Comparison of ENCODE assay signal across 14 cellular contexts in the genomic region with DNA sequence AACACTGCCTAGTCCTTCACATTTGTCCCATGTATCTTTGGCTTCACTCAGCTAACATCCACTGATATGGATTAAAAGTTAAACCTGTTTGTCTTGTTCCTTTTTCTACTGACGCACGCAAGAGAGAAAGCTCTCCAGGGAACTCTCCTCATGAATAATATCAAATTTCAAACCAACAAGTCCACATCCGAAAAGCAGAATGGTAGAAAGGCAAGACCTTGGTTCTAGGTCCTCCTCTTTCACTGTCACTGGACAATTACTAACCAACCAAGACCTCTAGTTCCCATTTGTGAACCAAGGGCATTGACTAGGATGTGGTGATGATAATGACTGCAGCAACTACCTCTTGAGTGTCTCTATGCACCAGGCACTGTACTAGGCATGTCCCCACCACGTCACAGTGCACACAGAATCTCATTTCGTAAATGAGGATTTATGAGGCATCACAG. TPM values are rescaled to one million over a fixed set of nuclear protein-coding genes. Genes with fewer than 3 reads are reported as not detected.
DNase-seq lines count a peak whose midpoint lies in the region; ATAC-seq and TF ChIP-seq lines count a peak whose summit lies in the region.
"Had no signal": no experiment of that assay in that cellular context is flagged by ENCODE, and none has a peak within 500 bp of the region (broad histone marks: within the 10 kb centered on the region; RNA-seq: fewer than 3 reads in every experiment).

No MANE protein-coding gene starts in this region.

- intact Hi-C loops in prostate gland (cut with DNase I), result loop anchor here (10.0 kb wide), 4 partner anchors 96 to 1106 kb away; no protein-coding TSS in a partner anchor
- intact Hi-C loops in natural killer cell (cut with micrococcal nuclease), result no loop called here

- H3K9me3 ChIP-seq in prostate gland, result no peaks in the 10 kb centered on the region
- H3K9me3 ChIP-seq: MG63 had no signal

- no peaks in the 10 kb centered on the region for H3K36me3 ChIP-seq in prostate gland

- peaks cover 0 to under 1% of the 10 kb centered on the region in 2 donors for H3K4me1 Mint-ChIP-seq in natural killer cell

- H3K36me3 Mint-ChIP-seq in natural killer cell, result no peaks in the 10 kb centered on the region

- peaks cover 8% of the 10 kb centered on the region for H3K4me1 ChIP-seq in prostate gland (replicated peaks)

- peaks cover 12 to 27% of the 10 kb centered on the region in 2 donors for H3K27me3 Mint-ChIP-seq in natural killer cell (ENCODE audit: low read depth in 2 of 2)

- H3K4me3 Mint-ChIP-seq in natural killer cell, result no peak overlapping the region

- TF ChIP-seq CTCF in fibroblast of villous mesenchyme (IDR thresholded peaks at IDR 0.05; ENCODE audit: insufficient read depth, low read depth, low read length), result no peak
- no peak for TF ChIP-seq CTCF in prostate gland (IDR thresholded peaks at IDR 0.05)
- no peak for TF ChIP-seq CTCF in natural killer cell (IDR thresholded peaks at IDR 0.05)

- H3K9me3 Mint-ChIP-seq in natural killer cell, result no peaks in the 10 kb centered on the region

- peak; percentile 72 for DNase-seq in DMS79 treated with DMSO at 0.1 percent for 48 hours (lab: John Stamatoyannopoulos, UW)
- peak; percentile 61 for DNase-seq in NCI-H510A (lab: John Stamatoyannopoulos, UW)
- peak; percentile 39 for DNase-seq in fibroblast of villous mesenchyme (ENCODE audit: low read depth)
- peak; percentile 43 for DNase-seq in prostate gland (ENCODE audit: low spot score)
- DNase-seq in natural killer cell, result no peak
- no peak for DNase-seq in superior temporal gyrus (ENCODE audit: extremely low spot score)
- no peak for DNase-seq in stimulated activated CD4-positive, alpha-beta T cell treated with anti-CD3 and anti-CD28 coated beads, Interleukin-15, amount 100 ng/mL, for 24 hours
- DNase-seq in AG08395 (ENCODE audit: low spot score), result no peak
- DNase-seq: activated CD4-positive, CD25-positive, alpha-beta regulatory T cell treated with anti-CD3 and anti-CD28 coated beads, Interleukin-2, amount 50 U/mL, for 72 hours; anterior cingulate cortex; C1 segment of cervical spinal cord; effector CD4-positive, alpha-beta T cell; MG63; NK-92 treated with Interleukin-12 subunit alpha and Interleukin-12 subunit beta, amount 100 ng/mL, for 24 hours had no signal

- no peak for TF ChIP-seq POLR2A in prostate gland (IDR thresholded peaks at IDR 0.05)

- WGBS in prostate gland, result 21% methylated on average over 5 of the region's 5 CpGs

- H3K27ac Mint-ChIP-seq in natural killer cell, result no peak overlapping the region

- no peak overlapping the region for H3K4me3 ChIP-seq in fibroblast of villous mesenchyme (ENCODE audit: low read depth, low read length)
- no peak overlapping the region for H3K4me3 ChIP-seq in prostate gland
- H3K4me3 ChIP-seq: MG63 had no signal

- no peaks in the 10 kb centered on the region for H3K27me3 ChIP-seq in prostate gland (replicated peaks; ENCODE audit: insufficient read depth)
- H3K27me3 ChIP-seq: MG63 had no signal

- no peak for ATAC-seq in natural killer cell

- H3K27ac ChIP-seq in prostate gland, result peak overlapping the region; percentile 7 to 28

RNA-seq across cellular contexts. Expression of a gene that starts 8.4 kb away (rescaled TPM):
- total RNA-seq in fibroblast of villous mesenchyme (10.3 and 14.7 TPM in 2 replicates), prostate gland (100 to 1,000 TPM in 1 of 2 donors, 10 to 100 TPM in 1; 40.4 to 107 TPM), natural killer cell (under 1 TPM in 2 of 3 donors, not detected in 1; 0.11 to 0.50 TPM)

Comparison
In these comparisons a context has a peak if more than half of its experiments do, and no peak if none do; other contexts are left out.
1. DNase-seq: peak in DMS79 treated with DMSO at 0.1 percent for 48 hours (single experiment), NCI-H510A (single experiment), fibroblast of villous mesenchyme (single experiment) and prostate gland (single experiment); none in natural killer cell (single experiment), superior temporal gyrus (single experiment), stimulated activated CD4-positive, alpha-beta T cell treated with anti-CD3 and anti-CD28 coated beads, Interleukin-15, amount 100 ng/mL, for 24 hours (single experiment) and AG08395 (single experiment).